ENCODE assay signal across 1 cellular context in the genomic region with DNA sequence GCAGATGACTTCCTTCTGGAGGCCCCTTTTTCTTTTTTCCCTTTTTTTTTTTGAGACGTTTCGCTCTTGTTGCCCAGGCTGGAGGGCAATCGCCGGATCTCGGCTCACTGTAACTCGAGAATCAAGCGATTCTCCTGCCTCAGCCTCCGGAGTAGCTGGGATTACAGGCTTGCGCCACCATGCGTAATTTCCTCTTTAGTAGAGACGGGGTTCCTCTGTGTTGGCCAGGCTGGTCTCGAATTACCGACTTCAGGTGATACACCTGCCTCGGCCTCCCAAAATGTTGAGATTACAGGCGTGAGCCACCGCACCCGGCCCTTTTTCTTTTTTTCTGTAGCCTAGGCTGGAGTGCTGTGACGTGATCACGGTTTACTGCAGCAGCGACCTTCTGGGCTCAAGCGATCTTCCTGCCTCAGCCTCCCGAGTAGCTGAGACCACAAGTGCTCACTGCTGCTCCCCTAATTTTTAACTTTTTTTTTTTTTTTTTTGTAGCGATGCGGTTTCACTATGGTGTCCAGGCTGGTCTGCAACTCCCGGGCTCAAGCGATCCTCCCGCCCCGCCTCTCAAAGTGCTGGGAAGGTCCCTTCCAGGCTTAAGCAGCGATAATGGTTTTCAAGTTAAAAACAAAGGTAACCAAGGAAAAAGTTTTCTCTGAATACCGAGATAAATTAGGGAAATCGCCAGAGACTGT.
A peak's percentile ranks its signal among the peaks of the same experiment; 100 is the strongest.
TF ChIP-seq lines count a peak whose summit lies in the region.

No MANE protein-coding gene starts in this region.

TF ChIP-seq in K562, 482 proteins besides CTCF, POLR2A, EP300 and RAD21 (continues in another document):
- no peak for TF ChIP-seq ZNF184 (CRISPR knock-in tag; IDR thresholded peaks at IDR 0.05)
- TF ChIP-seq BACH1 (tag; IDR thresholded peaks at IDR 0.05), result no peak
- TF ChIP-seq, protein P1, sequence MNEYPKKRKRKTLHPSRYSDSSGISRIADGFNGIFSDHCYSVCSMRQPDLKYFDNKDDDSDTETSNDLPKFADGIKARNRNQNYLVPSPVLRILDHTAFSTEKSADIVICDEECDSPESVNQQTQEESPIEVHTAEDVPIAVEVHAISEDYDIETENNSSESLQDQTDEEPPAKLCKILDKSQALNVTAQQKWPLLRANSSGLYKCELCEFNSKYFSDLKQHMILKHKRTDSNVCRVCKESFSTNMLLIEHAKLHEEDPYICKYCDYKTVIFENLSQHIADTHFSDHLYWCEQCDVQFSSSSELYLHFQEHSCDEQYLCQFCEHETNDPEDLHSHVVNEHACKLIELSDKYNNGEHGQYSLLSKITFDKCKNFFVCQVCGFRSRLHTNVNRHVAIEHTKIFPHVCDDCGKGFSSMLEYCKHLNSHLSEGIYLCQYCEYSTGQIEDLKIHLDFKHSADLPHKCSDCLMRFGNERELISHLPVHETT (CRISPR knock-in tag; conservative IDR thresholded peaks at IDR 0.05 in 1 of 2, IDR thresholded peaks at IDR 0.05 in 1 of 2), result no peak
- 0 out of 2 replicates have a peak, but pooled peaks have one; percentile 37 for TF ChIP-seq DPF2 (IDR thresholded peaks at IDR 0.05)
- peak in 1 of 3 experiments; percentile 9 for TF ChIP-seq YY1 (IDR thresholded peaks at IDR 0.05; ENCODE audit: borderline replicate concordance in 1 of 3, control insufficient read depth in 1 of 3, extremely low read depth in 1 of 3, insufficient read depth in 3 of 3, insufficient read length in 1 of 3, insufficient replicate concordance in 2 of 3, low read depth in 1 of 3, low read length in 2 of 3)
- peak; percentile 26 to 45; a peak in 3 of 4 replicates for TF ChIP-seq NRF1 (conservative IDR thresholded peaks at IDR 0.05 in 1 of 2, IDR thresholded peaks at IDR 0.05 in 1 of 2)
- TF ChIP-seq, protein P2, sequence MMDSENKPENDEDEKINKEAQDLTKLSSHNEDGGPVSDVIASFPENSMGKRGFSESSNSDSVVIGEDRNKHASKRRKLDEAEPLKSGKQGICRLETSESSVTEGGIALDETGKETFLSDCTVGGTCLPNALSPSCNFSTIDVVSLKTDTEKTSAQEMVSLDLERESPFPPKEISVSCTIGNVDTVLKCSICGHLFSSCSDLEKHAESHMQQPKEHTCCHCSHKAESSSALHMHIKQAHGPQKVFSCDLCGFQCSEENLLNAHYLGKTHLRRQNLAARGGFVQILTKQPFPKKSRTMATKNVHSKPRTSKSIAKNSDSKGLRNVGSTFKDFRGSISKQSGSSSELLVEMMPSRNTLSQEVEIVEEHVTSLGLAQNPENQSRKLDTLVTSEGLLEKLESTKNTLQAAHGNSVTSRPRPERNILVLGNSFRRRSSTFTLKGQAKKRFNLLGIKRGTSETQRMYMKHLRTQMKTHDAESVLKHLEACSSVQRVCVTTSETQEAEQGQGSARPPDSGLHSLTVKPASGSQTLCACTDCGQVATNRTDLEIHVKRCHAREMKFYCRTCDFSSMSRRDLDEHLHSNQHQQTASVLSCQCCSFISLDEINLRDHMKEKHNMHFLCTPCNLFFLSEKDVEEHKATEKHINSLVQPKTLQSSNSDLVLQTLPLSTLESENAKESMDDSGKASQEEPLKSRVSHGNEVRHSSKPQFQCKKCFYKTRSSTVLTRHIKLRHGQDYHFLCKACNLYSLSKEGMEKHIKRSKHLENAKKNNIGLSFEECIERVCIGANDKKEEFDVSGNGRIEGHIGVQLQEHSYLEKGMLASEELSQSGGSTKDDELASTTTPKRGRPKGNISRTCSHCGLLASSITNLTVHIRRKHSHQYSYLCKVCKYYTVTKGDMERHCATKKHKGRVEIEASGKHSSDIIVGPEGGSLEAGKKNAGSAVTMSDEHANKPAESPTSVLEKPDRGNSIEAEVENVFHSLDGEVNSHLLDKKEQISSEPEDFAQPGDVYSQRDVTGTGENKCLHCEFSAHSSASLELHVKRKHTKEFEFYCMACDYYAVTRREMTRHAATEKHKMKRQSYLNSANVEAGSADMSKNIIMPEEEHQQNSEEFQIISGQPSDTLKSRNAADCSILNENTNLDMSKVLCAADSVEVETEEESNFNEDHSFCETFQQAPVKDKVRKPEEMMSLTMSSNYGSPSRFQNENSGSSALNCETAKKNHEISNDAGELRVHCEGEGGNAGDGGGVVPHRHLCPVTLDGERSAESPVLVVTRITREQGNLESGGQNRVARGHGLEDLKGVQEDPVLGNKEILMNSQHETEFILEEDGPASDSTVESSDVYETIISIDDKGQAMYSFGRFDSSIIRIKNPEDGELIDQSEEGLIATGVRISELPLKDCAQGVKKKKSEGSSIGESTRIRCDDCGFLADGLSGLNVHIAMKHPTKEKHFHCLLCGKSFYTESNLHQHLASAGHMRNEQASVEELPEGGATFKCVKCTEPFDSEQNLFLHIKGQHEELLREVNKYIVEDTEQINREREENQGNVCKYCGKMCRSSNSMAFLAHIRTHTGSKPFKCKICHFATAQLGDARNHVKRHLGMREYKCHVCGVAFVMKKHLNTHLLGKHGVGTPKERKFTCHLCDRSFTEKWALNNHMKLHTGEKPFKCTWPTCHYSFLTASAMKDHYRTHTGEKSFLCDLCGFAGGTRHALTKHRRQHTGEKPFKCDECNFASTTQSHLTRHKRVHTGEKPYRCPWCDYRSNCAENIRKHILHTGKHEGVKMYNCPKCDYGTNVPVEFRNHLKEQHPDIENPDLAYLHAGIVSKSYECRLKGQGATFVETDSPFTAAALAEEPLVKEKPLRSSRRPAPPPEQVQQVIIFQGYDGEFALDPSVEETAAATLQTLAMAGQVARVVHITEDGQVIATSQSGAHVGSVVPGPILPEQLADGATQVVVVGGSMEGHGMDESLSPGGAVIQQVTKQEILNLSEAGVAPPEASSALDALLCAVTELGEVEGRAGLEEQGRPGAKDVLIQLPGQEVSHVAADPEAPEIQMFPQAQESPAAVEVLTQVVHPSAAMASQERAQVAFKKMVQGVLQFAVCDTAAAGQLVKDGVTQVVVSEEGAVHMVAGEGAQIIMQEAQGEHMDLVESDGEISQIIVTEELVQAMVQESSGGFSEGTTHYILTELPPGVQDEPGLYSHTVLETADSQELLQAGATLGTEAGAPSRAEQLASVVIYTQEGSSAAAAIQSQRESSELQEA (IDR thresholded peaks at IDR 0.05; ENCODE audit: low read depth), result 0 out of 2 replicates have a peak, but pooled peaks have one; percentile 27
- 0 out of 2 replicates have a peak, but pooled peaks have one; percentile 27 for TF ChIP-seq NBN (IDR thresholded peaks at IDR 0.05; ENCODE audit: low read depth)
- TF ChIP-seq, protein P3, sequence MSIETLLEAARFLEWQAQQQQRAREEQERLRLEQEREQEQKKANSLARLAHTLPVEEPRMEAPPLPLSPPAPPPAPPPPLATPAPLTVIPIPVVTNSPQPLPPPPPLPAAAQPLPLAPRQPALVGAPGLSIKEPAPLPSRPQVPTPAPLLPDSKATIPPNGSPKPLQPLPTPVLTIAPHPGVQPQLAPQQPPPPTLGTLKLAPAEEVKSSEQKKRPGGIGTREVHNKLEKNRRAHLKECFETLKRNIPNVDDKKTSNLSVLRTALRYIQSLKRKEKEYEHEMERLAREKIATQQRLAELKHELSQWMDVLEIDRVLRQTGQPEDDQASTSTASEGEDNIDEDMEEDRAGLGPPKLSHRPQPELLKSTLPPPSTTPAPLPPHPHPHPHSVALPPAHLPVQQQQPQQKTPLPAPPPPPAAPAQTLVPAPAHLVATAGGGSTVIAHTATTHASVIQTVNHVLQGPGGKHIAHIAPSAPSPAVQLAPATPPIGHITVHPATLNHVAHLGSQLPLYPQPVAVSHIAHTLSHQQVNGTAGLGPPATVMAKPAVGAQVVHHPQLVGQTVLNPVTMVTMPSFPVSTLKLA (conservative IDR thresholded peaks at IDR 0.05), result no peak
- 0 out of 2 replicates have a peak, but pooled peaks have one; percentile 23 for TF ChIP-seq ZEB2 (IDR thresholded peaks at IDR 0.05)
- TF ChIP-seq ZNF282 (CRISPR knock-in tag; IDR thresholded peaks at IDR 0.05), result no peak
- TF ChIP-seq SMARCE1 (IDR thresholded peaks at IDR 0.05), result 0 out of 2 replicates have a peak, but pooled peaks have one; percentile 56
- 0 out of 2 replicates have a peak, but pooled peaks have one; percentile 41 for TF ChIP-seq SMARCA4 (IDR thresholded peaks at IDR 0.05)
- peak; percentile 60 for TF ChIP-seq HNRNPLL (IDR thresholded peaks at IDR 0.05; ENCODE audit: low read depth, low read length, poor library complexity, severe bottlenecking)
- peak; percentile 34; the same call in 1 of the 2 replicates for TF ChIP-seq CREM (IDR thresholded peaks at IDR 0.05; ENCODE audit: low read depth)
- TF ChIP-seq SMARCC2 (IDR thresholded peaks at IDR 0.05; ENCODE audit: low read depth), result no peak
- 0 out of 2 replicates have a peak, but pooled peaks have one; percentile 18 for TF ChIP-seq SMAD4 (CRISPR knock-in tag; conservative IDR thresholded peaks at IDR 0.05)
- TF ChIP-seq, protein P4, sequence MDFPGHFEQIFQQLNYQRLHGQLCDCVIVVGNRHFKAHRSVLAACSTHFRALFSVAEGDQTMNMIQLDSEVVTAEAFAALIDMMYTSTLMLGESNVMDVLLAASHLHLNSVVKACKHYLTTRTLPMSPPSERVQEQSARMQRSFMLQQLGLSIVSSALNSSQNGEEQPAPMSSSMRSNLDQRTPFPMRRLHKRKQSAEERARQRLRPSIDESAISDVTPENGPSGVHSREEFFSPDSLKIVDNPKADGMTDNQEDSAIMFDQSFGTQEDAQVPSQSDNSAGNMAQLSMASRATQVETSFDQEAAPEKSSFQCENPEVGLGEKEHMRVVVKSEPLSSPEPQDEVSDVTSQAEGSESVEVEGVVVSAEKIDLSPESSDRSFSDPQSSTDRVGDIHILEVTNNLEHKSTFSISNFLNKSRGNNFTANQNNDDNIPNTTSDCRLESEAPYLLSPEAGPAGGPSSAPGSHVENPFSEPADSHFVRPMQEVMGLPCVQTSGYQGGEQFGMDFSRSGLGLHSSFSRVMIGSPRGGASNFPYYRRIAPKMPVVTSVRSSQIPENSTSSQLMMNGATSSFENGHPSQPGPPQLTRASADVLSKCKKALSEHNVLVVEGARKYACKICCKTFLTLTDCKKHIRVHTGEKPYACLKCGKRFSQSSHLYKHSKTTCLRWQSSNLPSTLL (IDR thresholded peaks at IDR 0.05), result no peak
- TF ChIP-seq, protein P5, sequence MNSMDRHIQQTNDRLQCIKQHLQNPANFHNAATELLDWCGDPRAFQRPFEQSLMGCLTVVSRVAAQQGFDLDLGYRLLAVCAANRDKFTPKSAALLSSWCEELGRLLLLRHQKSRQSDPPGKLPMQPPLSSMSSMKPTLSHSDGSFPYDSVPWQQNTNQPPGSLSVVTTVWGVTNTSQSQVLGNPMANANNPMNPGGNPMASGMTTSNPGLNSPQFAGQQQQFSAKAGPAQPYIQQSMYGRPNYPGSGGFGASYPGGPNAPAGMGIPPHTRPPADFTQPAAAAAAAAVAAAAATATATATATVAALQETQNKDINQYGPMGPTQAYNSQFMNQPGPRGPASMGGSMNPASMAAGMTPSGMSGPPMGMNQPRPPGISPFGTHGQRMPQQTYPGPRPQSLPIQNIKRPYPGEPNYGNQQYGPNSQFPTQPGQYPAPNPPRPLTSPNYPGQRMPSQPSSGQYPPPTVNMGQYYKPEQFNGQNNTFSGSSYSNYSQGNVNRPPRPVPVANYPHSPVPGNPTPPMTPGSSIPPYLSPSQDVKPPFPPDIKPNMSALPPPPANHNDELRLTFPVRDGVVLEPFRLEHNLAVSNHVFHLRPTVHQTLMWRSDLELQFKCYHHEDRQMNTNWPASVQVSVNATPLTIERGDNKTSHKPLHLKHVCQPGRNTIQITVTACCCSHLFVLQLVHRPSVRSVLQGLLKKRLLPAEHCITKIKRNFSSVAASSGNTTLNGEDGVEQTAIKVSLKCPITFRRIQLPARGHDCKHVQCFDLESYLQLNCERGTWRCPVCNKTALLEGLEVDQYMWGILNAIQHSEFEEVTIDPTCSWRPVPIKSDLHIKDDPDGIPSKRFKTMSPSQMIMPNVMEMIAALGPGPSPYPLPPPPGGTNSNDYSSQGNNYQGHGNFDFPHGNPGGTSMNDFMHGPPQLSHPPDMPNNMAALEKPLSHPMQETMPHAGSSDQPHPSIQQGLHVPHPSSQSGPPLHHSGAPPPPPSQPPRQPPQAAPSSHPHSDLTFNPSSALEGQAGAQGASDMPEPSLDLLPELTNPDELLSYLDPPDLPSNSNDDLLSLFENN (IDR thresholded peaks at IDR 0.05; ENCODE audit: low read depth in 2 of 2, low read length in 2 of 2), result no peak
- TF ChIP-seq RCOR1 (IDR thresholded peaks at IDR 0.05; ENCODE audit: borderline replicate concordance in 1 of 2, low read depth in 2 of 2, low read length in 2 of 2), result peak in 1 of 2 experiments; percentile 19; a peak in 1 of 4 replicates
- peak; percentile 51 for TF ChIP-seq SAP30 (IDR thresholded peaks at IDR 0.05; ENCODE audit: borderline replicate concordance, insufficient read depth, low read depth, low read length, poor library complexity, severe bottlenecking)
- TF ChIP-seq NUFIP1 (IDR thresholded peaks at IDR 0.05; ENCODE audit: partially characterized antibody), result no peak
- TF ChIP-seq PHF8 (IDR thresholded peaks at IDR 0.05; ENCODE audit: borderline replicate concordance, low read length), result no peak
- no peak for TF ChIP-seq CEBPG (CRISPR knock-in tag; IDR thresholded peaks at IDR 0.05)
- TF ChIP-seq CEBPG (tag; conservative IDR thresholded peaks at IDR 0.05 in 1 of 2, IDR thresholded peaks at IDR 0.05 in 1 of 2), result peak in 1 of 2 experiments; percentile 37; a peak in 1 of 4 replicates
- no peak for TF ChIP-seq SREBF2 (CRISPR knock-in tag; IDR thresholded peaks at IDR 0.05)
- TF ChIP-seq, protein P6, sequence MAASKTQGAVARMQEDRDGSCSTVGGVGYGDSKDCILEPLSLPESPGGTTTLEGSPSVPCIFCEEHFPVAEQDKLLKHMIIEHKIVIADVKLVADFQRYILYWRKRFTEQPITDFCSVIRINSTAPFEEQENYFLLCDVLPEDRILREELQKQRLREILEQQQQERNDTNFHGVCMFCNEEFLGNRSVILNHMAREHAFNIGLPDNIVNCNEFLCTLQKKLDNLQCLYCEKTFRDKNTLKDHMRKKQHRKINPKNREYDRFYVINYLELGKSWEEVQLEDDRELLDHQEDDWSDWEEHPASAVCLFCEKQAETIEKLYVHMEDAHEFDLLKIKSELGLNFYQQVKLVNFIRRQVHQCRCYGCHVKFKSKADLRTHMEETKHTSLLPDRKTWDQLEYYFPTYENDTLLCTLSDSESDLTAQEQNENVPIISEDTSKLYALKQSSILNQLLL (CRISPR knock-in tag; IDR thresholded peaks at IDR 0.05; ENCODE audit: borderline replicate concordance), result 0 out of 2 replicates have a peak, but pooled peaks have one; percentile 31
- peak; percentile 52 for TF ChIP-seq CXXC5 (CRISPR knock-in tag; IDR thresholded peaks at IDR 0.05)
- TF ChIP-seq, protein P7, sequence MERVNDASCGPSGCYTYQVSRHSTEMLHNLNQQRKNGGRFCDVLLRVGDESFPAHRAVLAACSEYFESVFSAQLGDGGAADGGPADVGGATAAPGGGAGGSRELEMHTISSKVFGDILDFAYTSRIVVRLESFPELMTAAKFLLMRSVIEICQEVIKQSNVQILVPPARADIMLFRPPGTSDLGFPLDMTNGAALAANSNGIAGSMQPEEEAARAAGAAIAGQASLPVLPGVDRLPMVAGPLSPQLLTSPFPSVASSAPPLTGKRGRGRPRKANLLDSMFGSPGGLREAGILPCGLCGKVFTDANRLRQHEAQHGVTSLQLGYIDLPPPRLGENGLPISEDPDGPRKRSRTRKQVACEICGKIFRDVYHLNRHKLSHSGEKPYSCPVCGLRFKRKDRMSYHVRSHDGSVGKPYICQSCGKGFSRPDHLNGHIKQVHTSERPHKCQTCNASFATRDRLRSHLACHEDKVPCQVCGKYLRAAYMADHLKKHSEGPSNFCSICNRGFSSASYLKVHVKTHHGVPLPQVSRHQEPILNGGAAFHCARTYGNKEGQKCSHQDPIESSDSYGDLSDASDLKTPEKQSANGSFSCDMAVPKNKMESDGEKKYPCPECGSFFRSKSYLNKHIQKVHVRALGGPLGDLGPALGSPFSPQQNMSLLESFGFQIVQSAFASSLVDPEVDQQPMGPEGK (CRISPR knock-in tag; IDR thresholded peaks at IDR 0.05; ENCODE audit: borderline replicate concordance), result no peak
- TF ChIP-seq FIP1L1 (IDR thresholded peaks at IDR 0.05; ENCODE audit: low read depth, low read length, poor library complexity, severe bottlenecking), result no peak
